Comparison of ENCODE assay signal across 9 cellular contexts in the genomic region with DNA sequence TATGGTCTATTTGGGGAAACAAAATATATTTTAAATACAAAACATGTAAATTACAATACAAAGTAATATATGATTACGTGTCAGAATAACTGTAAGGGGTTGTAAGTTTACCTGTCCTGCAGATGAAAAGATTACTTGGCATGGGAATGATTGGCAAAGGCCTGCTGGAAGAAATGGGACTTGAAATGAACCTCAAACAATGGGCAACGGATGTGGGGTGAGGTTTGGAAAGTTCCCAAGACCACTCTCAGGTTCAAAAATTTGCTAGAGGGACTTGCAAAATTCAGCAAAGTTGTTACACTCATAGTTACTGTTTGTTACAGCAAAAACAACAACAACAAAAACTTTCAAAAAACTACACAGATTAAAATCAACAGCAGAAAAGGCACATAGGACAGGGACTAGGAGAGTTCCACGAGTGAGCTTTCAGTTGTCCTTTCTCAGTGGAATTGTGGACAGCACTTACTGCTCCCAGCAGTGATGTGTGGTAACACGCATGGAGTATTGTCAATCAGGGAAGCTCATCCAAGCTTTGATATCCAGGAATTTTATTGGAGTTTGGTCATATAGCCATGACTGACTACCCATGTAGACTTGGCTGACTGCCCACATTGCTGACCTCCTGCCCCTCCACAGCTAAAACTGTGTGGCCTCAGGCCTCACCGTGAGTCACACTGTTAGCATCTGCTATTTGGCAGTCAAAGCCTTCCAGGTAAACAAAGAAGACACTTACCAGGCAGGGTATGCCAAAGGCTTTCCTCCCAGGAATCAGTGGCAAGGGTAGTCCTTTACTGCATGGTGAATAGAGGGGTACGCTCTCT. TPM values are rescaled to one million over a fixed set of nuclear protein-coding genes. Genes with fewer than 3 reads are reported as not detected.
DNase-seq lines count a peak whose midpoint lies in the region; ATAC-seq, FAIRE-seq and TF ChIP-seq lines count a peak whose summit lies in the region.
"Had no signal": no experiment of that assay in that cellular context is flagged by ENCODE, and none has a peak within 500 bp of the region (broad histone marks: within the 10 kb centered on the region; RNA-seq: fewer than 3 reads in every experiment).

No MANE protein-coding gene starts in this region.

- ATAC-seq in esophagus mucosa (peak; percentile 48), HG03565 (IDR thresholded peaks at IDR 0.05; ENCODE audit: unreplicated experiment) (no peak), GM21381 (IDR thresholded peaks at IDR 0.05; ENCODE audit: unreplicated experiment) (no peak)
- no peak for ATAC-seq in stimulated activated naive CD8-positive, alpha-beta T cell treated with anti-CD3 and anti-CD28 coated beads, Interleukin-15, Interleukin-2, amounts not matched to agents 100 U/mL and 50 U/mL, for 24 hours

- H3K27ac ChIP-seq in PC-9 (peak overlapping the region; percentile 81), prostate gland (no peak overlapping the region)

- peaks cover 25% of the 10 kb centered on the region for H3F3A ChIP-seq in PC-9 (ENCODE audit: insufficient read depth, low read depth)

- FAIRE-seq in GM12891 (lab: Jason Lieb, UNC) (peak; percentile 20), GM19239 (lab: Jason Lieb, UNC) (no peak)

- CTCF ChIA-PET in PC-9 (lab: Charles Lee), result interaction anchor here (0.8 kb wide), 1 partner anchor 73 kb away, joined by 3 read pairs; no protein-coding TSS in a partner anchor

- H3K9me2 ChIP-seq in PC-9 (ENCODE audit: insufficient read depth), result no peaks in the 10 kb centered on the region

- no peak overlapping the region for H2AFZ ChIP-seq in PC-9

- no peak for TF ChIP-seq POLR2A in GM12891 (IDR thresholded peaks at IDR 0.05; ENCODE audit: low read depth, low read length)
- no peak for TF ChIP-seq POLR2A in prostate gland (IDR thresholded peaks at IDR 0.05)

- peak overlapping the region; percentile 67 for H3K4me2 ChIP-seq in PC-9

- DNase-seq in GM12891 (ENCODE audit: insufficient read length, low spot score), result no peak
- DNase-seq in PC-9, result peak; percentile 88 to 95
- DNase-seq in prostate gland (ENCODE audit: low spot score), result peak; percentile 43
- DNase-seq in GM19239 (ENCODE audit: insufficient read length, low spot score), result no peak
- no peak for DNase-seq in stimulated activated naive CD8-positive, alpha-beta T cell treated with anti-CD3 and anti-CD28 coated beads, Interleukin-15, Interleukin-2, amounts not matched to agents 100 U/mL and 50 U/mL, for 24 hours
- DNase-seq: activated naive CD4-positive, alpha-beta T cell treated with anti-CD3 and anti-CD28 coated beads, Interleukin-2, amount 10 ng/mL, durations not matched to agents 7 days and 5 days had no signal

- H3K79me2 ChIP-seq in PC-9 (ENCODE audit: low read depth), result peaks cover 6% of the 10 kb centered on the region; the same call in 1 of the 2 replicates

- POLR2A ChIA-PET in PC-9 (lab: Charles Lee; ENCODE audit: unreplicated experiment), result interaction anchor here (0.7 kb wide), 1 partner anchor 348 kb away, joined by 3 read pairs; no protein-coding TSS in a partner anchor

- H4K20me1 ChIP-seq in PC-9 (ENCODE audit: insufficient read depth), result no peaks in the 10 kb centered on the region

- H3K4me3 ChIP-seq in PC-9 (no peak overlapping the region), prostate gland (no peak overlapping the region)

- H3K4me1 ChIP-seq in PC-9 (replicated peaks; ENCODE audit: insufficient read depth) (peaks cover 52% of the 10 kb centered on the region), prostate gland (replicated peaks) (peaks cover 3% of the 10 kb centered on the region)

- WGBS in prostate gland, result 39% methylated on average over 6 of the region's 6 CpGs

- H3K36me3 ChIP-seq in PC-9 (ENCODE audit: low read depth) (no peaks in the 10 kb centered on the region), prostate gland (no peaks in the 10 kb centered on the region)

- no peaks in the 10 kb centered on the region for H3K27me3 ChIP-seq in PC-9 (ENCODE audit: insufficient read depth, low read depth)
- H3K27me3 ChIP-seq in prostate gland (replicated peaks; ENCODE audit: insufficient read depth), result no peaks in the 10 kb centered on the region

- BruUV-seq in PC-9 (replicated peaks; lab: Mats Ljungman, UMichigan), result no TSS peak

- H3K9me3 ChIP-seq in PC-9 (ENCODE audit: insufficient read depth, low read depth) (no peaks in the 10 kb centered on the region), prostate gland (no peaks in the 10 kb centered on the region)

- TF ChIP-seq CTCF in PC-9 (conservative IDR thresholded peaks at IDR 0.05) (no peak), prostate gland (IDR thresholded peaks at IDR 0.05) (no peak)

- intact Hi-C loops in PC-9 (cut with micrococcal nuclease; ENCODE audit: unreplicated experiment), result loop anchor here (5.0 to 10.0 kb wide), 2 partner anchors 395 to 443 kb away; no protein-coding TSS in a partner anchor
- intact Hi-C loops in prostate gland (cut with DNase I), result no loop called here

TF ChIP-seq in GM12891, 5 proteins besides CTCF, POLR2A, EP300 and RAD21:
- no peak for TF ChIP-seq TAF1 (IDR thresholded peaks at IDR 0.05; ENCODE audit: low read depth, low read length)
- no peak for TF ChIP-seq POU2F2 (IDR thresholded peaks at IDR 0.05; ENCODE audit: low read depth, low read length)
- no peak for TF ChIP-seq POLR2AphosphoS5 (IDR thresholded peaks at IDR 0.05; ENCODE audit: low read depth, low read length)
- no peak for TF ChIP-seq SPI1 (IDR thresholded peaks at IDR 0.05; ENCODE audit: low read depth, low read length)
- no peak for TF ChIP-seq PAX5 (IDR thresholded peaks at IDR 0.05; ENCODE audit: insufficient read depth, low read length, severe bottlenecking)

RNA-seq across cellular contexts. Expression of gene EXOC6, which starts 43.8 kb away (rescaled TPM):
- polyA plus RNA-seq in GM12891 (2012; ENCODE audit: low read depth, missing spikeins), result 4.1 TPM
- total RNA-seq in PC-9 (2021) (9.3 and 12.5 TPM in 2 replicates), esophagus mucosa (3.1 TPM), prostate gland (100 to 1,000 TPM in 1 of 2 donors, 10 to 100 TPM in 1; 13.5 to 598 TPM)

Comparison
In these comparisons a context has a peak if more than half of its experiments do, and no peak if none do; other contexts are left out.
1. DNase-seq: peak in PC-9 (2 of 2) and prostate gland (single experiment); none in GM12891 (single experiment), GM19239 (single experiment) and stimulated activated naive CD8-positive, alpha-beta T cell treated with anti-CD3 and anti-CD28 coated beads, Interleukin-15, Interleukin-2, amounts not matched to agents 100 U/mL and 50 U/mL, for 24 hours (single experiment).